25 cellular contexts compared by ENCODE assay signal in genomic region chr5:62692946-62693713, GRCh38.
"Had no signal": no experiment of that assay in that cellular context is flagged by ENCODE, and none has a peak within 500 bp of the region (broad histone marks: within the 10 kb centered on the region; RNA-seq: fewer than 3 reads in every experiment).

No MANE protein-coding gene starts in this region.

- H3K27me3 ChIP-seq: colonic mucosa, ovary, tibial artery had no signal

- H3K36me3 Mint-ChIP-seq: activated naive CD4-positive, alpha-beta T cell treated with anti-CD3 and anti-CD28 coated beads, Interleukin-2, amount 10 ng/mL, durations not matched to agents 7 days and 5 days; brain; naive thymus-derived CD8-positive, alpha-beta T cell had no signal

- H3K4me1 Mint-ChIP-seq: brain had no signal

- H3K4me3 Mint-ChIP-seq: activated CD4-positive, alpha-beta T cell treated with anti-CD3 and anti-CD28 coated beads, Interleukin-2, amount 10 ng/mL, durations not matched to agents 24 days and 14 days; activated naive CD4-positive, alpha-beta T cell treated with anti-CD3 and anti-CD28 coated beads, Interleukin-2, amount 10 ng/mL, durations not matched to agents 7 days and 5 days; activated naive CD8-positive, alpha-beta T cell treated with anti-CD3 and anti-CD28 coated beads, Interleukin-2, amount 50 U/mL, for 24 hours; brain; naive thymus-derived CD8-positive, alpha-beta T cell had no signal

- H3K4me3 ChIP-seq: colonic mucosa, lower lobe of right lung, ovary, psoas muscle, skin epidermis, tibial artery had no signal

- H3K27me3 Mint-ChIP-seq: activated CD4-positive, alpha-beta T cell treated with anti-CD3 and anti-CD28 coated beads, Interleukin-2, amount 10 ng/mL, durations not matched to agents 24 days and 14 days; activated naive CD8-positive, alpha-beta T cell treated with anti-CD3 and anti-CD28 coated beads, Interleukin-2, amount 50 U/mL, for 24 hours had no signal

- H3K9me3 Mint-ChIP-seq: activated CD4-positive, alpha-beta T cell treated with anti-CD3 and anti-CD28 coated beads, Interleukin-2, amount 10 ng/mL, durations not matched to agents 24 days and 14 days; activated naive CD4-positive, alpha-beta T cell treated with anti-CD3 and anti-CD28 coated beads, Interleukin-2, amount 10 ng/mL, durations not matched to agents 7 days and 5 days; activated naive CD8-positive, alpha-beta T cell treated with anti-CD3 and anti-CD28 coated beads, Interleukin-2, amount 50 U/mL, for 24 hours had no signal

- FAIRE-seq: frontal cortex, keratinocyte had no signal

- H3K27ac Mint-ChIP-seq: activated CD4-positive, alpha-beta T cell treated with anti-CD3 and anti-CD28 coated beads, Interleukin-2, amount 10 ng/mL, durations not matched to agents 24 days and 14 days; activated naive CD4-positive, alpha-beta T cell treated with anti-CD3 and anti-CD28 coated beads, Interleukin-2, amount 10 ng/mL, durations not matched to agents 7 days and 5 days; activated naive CD8-positive, alpha-beta T cell treated with anti-CD3 and anti-CD28 coated beads, Interleukin-2, amount 50 U/mL, for 24 hours; brain; naive thymus-derived CD8-positive, alpha-beta T cell had no signal

- ATAC-seq: activated naive CD8-positive, alpha-beta T cell treated with anti-CD3 and anti-CD28 coated beads, Interleukin-2, amount 50 U/mL, for 24 hours; lower lobe of right lung; naive thymus-derived CD8-positive, alpha-beta T cell; psoas muscle; right cardiac atrium; stimulated activated naive CD8-positive, alpha-beta T cell treated with anti-CD3 and anti-CD28 coated beads, Interleukin-15, Interleukin-2, amounts not matched to agents 100 U/mL and 50 U/mL, for 24 hours had no signal

- DNase-seq: activated CD4-positive, alpha-beta T cell treated with anti-CD3 and anti-CD28 coated beads, Interleukin-2, amount 10 ng/mL, durations not matched to agents 24 days and 14 days; activated CD4-positive, CD25-positive, alpha-beta regulatory T cell; activated CD8-positive, alpha-beta memory T cell treated with anti-CD3 and anti-CD28 coated beads for 24 hours; activated CD8-positive, alpha-beta memory T cell treated with anti-CD3 and anti-CD28 coated beads, Interleukin-2, amount 50 U/mL, for 48 hours; activated effector memory CD4-positive, alpha-beta T cell treated with Interleukin-2 at 50 U/mL for 16 hours; activated naive CD4-positive, alpha-beta T cell treated with anti-CD3 and anti-CD28 coated beads, Interleukin-2, amount 10 ng/mL, durations not matched to agents 7 days and 5 days; activated naive CD8-positive, alpha-beta T cell treated with anti-CD3 and anti-CD28 coated beads, Interleukin-2, amount 50 U/mL, for 24 hours; activated T-cell treated with anti-CD3 and anti-CD28 coated beads, Interleukin-2, amount 50 U/mL, for 48 hours; anterior cingulate cortex; central memory CD4-positive, alpha-beta T cell; colonic mucosa; erythroblast; head of caudate nucleus; lower lobe of right lung; naive thymus-derived CD8-positive, alpha-beta T cell; ovary; psoas muscle; right cardiac atrium; stimulated activated naive CD8-positive, alpha-beta T cell treated with anti-CD3 and anti-CD28 coated beads, Interleukin-15, Interleukin-2, amounts not matched to agents 100 U/mL and 50 U/mL, for 24 hours; substantia nigra; tibial artery had no signal

- H3K36me3 ChIP-seq: colonic mucosa, lower lobe of right lung, ovary, tibial artery had no signal
